In genomic region chr5:177491983-177492746, GRCh38 we compare ENCODE assay signal across 1 cellular context.
A peak's percentile ranks its signal among the peaks of the same experiment; 100 is the strongest.
TF ChIP-seq lines count a peak whose summit lies in the region.

No MANE protein-coding gene starts in this region.

TF ChIP-seq in H1, 55 proteins besides CTCF, POLR2A, EP300 and RAD21:
- TF ChIP-seq GABPA (IDR thresholded peaks at IDR 0.05; ENCODE audit: borderline replicate concordance, insufficient read depth, low read length) = 0 out of 2 replicates have a peak, but pooled peaks have one; percentile 11
- no peak for TF ChIP-seq ASH2L (IDR thresholded peaks at IDR 0.05; ENCODE audit: low read length)
TF ChIP-seq in H1: peak in this region for 1.
